In the genomic region with DNA sequence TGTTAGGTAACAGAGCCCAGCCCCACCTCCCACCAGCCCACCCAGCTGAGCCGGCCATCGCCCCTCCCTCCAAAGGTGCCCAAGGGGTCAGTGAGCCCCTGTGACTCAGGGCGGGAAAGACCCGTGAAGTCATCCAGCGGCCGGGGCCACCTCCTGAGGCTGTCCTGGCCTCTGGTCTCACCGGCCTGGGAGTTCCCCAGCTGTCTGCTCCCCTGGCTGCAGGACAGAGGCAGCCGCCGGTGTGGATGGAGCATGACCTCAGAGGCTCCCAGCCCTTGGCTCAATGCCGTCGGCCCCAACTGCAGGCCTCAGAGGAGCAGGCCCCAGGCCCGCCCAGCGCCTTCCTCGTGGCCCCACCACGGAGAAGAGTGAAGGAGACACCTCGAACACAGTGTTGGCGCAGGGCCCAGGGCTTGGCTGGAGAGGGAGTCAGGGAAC, we compare ENCODE assay signal across 11 cellular contexts. TPM values are rescaled to one million over a fixed set of nuclear protein-coding genes. Genes with fewer than 3 reads are reported as not detected.
DNase-seq lines count a peak whose midpoint lies in the region; ATAC-seq and TF ChIP-seq lines count a peak whose summit lies in the region.
"Had no signal": no experiment of that assay in that cellular context is flagged by ENCODE, and none has a peak within 500 bp of the region (broad histone marks: within the 10 kb centered on the region; RNA-seq: fewer than 3 reads in every experiment).

No MANE protein-coding gene starts in this region.

- no peaks in the 10 kb centered on the region for H3K36me3 ChIP-seq in HCT116 (ENCODE audit: control insufficient read depth in 1 of 2, insufficient read depth in 2 of 2, low read length in 2 of 2)
- no peaks in the 10 kb centered on the region for H3K36me3 ChIP-seq in sigmoid colon

- no peak overlapping the region for H3K4me3 Mint-ChIP-seq in endothelial cell (ENCODE audit: unreplicated experiment)
- no peak overlapping the region for H3K4me3 Mint-ChIP-seq in activated naive CD8-positive, alpha-beta T cell treated with anti-CD3 and anti-CD28 coated beads, Interleukin-2, amount 50 U/mL, for 24 hours
- H3K4me3 Mint-ChIP-seq: activated CD8-positive, alpha-beta T cell treated with anti-CD3 and anti-CD28 coated beads, Interleukin-2, amount 10 ng/mL, durations not matched to agents 7 days and 5 days; brain had no signal

- peaks cover 50 to 78% of the 10 kb centered on the region in 2 experiments for H3K4me1 ChIP-seq in HCT116 (ENCODE audit: control insufficient read depth in 1 of 2, insufficient read depth in 2 of 2, low read length in 2 of 2)
- H3K4me1 ChIP-seq in right cardiac atrium (ENCODE audit: control insufficient read depth, insufficient read depth, low read length) = peaks cover 9% of the 10 kb centered on the region
- H3K4me1 ChIP-seq in sigmoid colon = peaks cover 0 to 28% (median 24%) of the 10 kb centered on the region in 4 donors

- TF ChIP-seq CTCF in HCT116 (IDR thresholded peaks at IDR 0.05 in 2 of 3, conservative IDR thresholded peaks at IDR 0.05 in 1 of 3; ENCODE audit: borderline replicate concordance in 1 of 3, insufficient read depth in 1 of 3, low read depth in 2 of 3, low read length in 2 of 3) = no peak
- TF ChIP-seq CTCF in sigmoid colon (IDR thresholded peaks at IDR 0.05) = no peak
- no peak for TF ChIP-seq CTCF in endothelial cell (IDR thresholded peaks at IDR 0.05; ENCODE audit: unreplicated experiment)

- no peaks in the 10 kb centered on the region for H3K36me3 Mint-ChIP-seq in endothelial cell (ENCODE audit: low read depth, unreplicated experiment)
- peaks cover 1% of the 10 kb centered on the region for H3K36me3 Mint-ChIP-seq in activated naive CD8-positive, alpha-beta T cell treated with anti-CD3 and anti-CD28 coated beads, Interleukin-2, amount 50 U/mL, for 24 hours (ENCODE audit: low read depth)
- H3K36me3 Mint-ChIP-seq: brain had no signal

- DNase-seq in HCT116 (ENCODE audit: low read depth, low spot score) = no peak
- DNase-seq in astrocyte of the hippocampus (ENCODE audit: low read depth, low spot score) = peak; percentile 87
- DNase-seq in right cardiac atrium = peak; percentile 82 to 89 (median 89)
- peak; percentile 84 for DNase-seq in sigmoid colon
- DNase-seq in endothelial cell (ENCODE audit: low spot score) = no peak
- no peak for DNase-seq in G401 (ENCODE audit: low spot score)
- DNase-seq in activated naive CD8-positive, alpha-beta T cell treated with anti-CD3 and anti-CD28 coated beads, Interleukin-2, amount 50 U/mL, for 24 hours = no peak
- DNase-seq: activated CD8-positive, alpha-beta T cell treated with anti-CD3 and anti-CD28 coated beads, Interleukin-2, amount 10 ng/mL, durations not matched to agents 7 days and 5 days; MM.1S had no signal

- H2AFZ ChIP-seq in HCT116 (ENCODE audit: low read depth, low read length, poor library complexity, severe bottlenecking) = no peak overlapping the region

- peak overlapping the region; percentile 98 for H3K27ac ChIP-seq in HCT116 (ENCODE audit: low read depth, low read length)
- peak overlapping the region; percentile 19 for H3K27ac ChIP-seq in right cardiac atrium (ENCODE audit: low read length)
- peak overlapping the region in 2 of 4 donors; percentile 71 to 72 for H3K27ac ChIP-seq in sigmoid colon

- no peak overlapping the region for H3K27ac Mint-ChIP-seq in endothelial cell (ENCODE audit: unreplicated experiment)
- H3K27ac Mint-ChIP-seq in activated naive CD8-positive, alpha-beta T cell treated with anti-CD3 and anti-CD28 coated beads, Interleukin-2, amount 50 U/mL, for 24 hours = no peak overlapping the region
- H3K27ac Mint-ChIP-seq: activated CD8-positive, alpha-beta T cell treated with anti-CD3 and anti-CD28 coated beads, Interleukin-2, amount 10 ng/mL, durations not matched to agents 7 days and 5 days had no signal

- H3K9me3 ChIP-seq in HCT116 (ENCODE audit: control insufficient read depth in 1 of 2, insufficient read depth in 1 of 2, low read depth in 1 of 2, low read length in 2 of 2) = no peaks in the 10 kb centered on the region
- no peaks in the 10 kb centered on the region for H3K9me3 ChIP-seq in right cardiac atrium (ENCODE audit: control insufficient read depth, low read length)
- H3K9me3 ChIP-seq in sigmoid colon = no peaks in the 10 kb centered on the region

- H3K27me3 ChIP-seq in HCT116 (ENCODE audit: insufficient read depth, low read length) (no peaks in the 10 kb centered on the region), right cardiac atrium (ENCODE audit: control insufficient read depth, insufficient read depth) (no peaks in the 10 kb centered on the region), sigmoid colon (no peaks in the 10 kb centered on the region)

- RAD21 ChIA-PET in HCT116 (lab: Charles Lee; ENCODE audit: low non-redundant PET in 1 of 2, low total read pairs in 2 of 2, uncharacterized antibody in 2 of 2, unreplicated experiment in 2 of 2) = interaction anchor here (1.8 to 2.5 kb wide), 2 partner anchors 20 to 41 kb away, joined by 5 read pairs; no protein-coding TSS in a partner anchor

- no peaks in the 10 kb centered on the region for H4K20me1 ChIP-seq in HCT116 (ENCODE audit: insufficient read depth)

- peak overlapping the region; percentile 67 for H3K9ac ChIP-seq in HCT116 (ENCODE audit: low read length)

- no TSS peak for BruUV-seq in HCT116 (replicated peaks; lab: Mats Ljungman, UMichigan)

- ATAC-seq in HCT116 = peak; percentile 45
- ATAC-seq in right cardiac atrium = peak; percentile 43 to 70
- ATAC-seq in activated naive CD8-positive, alpha-beta T cell treated with anti-CD3 and anti-CD28 coated beads, Interleukin-2, amount 50 U/mL, for 24 hours = no peak
- no peak for ATAC-seq in GM21723 (IDR thresholded peaks at IDR 0.05; ENCODE audit: unreplicated experiment)
- ATAC-seq: activated CD8-positive, alpha-beta T cell treated with anti-CD3 and anti-CD28 coated beads, Interleukin-2, amount 10 ng/mL, durations not matched to agents 7 days and 5 days had no signal

- intact Hi-C loops in HCT116 (cut with micrococcal nuclease) (loop anchor here (5.0 kb wide), 2 partner anchors 48 to 118 kb away; a partner anchor contains a TSS), right cardiac atrium (cut with DNase I) (no loop called here), sigmoid colon (cut with DNase I) (no loop called here)

- no peaks in the 10 kb centered on the region for H3K9me3 Mint-ChIP-seq in endothelial cell (ENCODE audit: unreplicated experiment)
- H3K9me3 Mint-ChIP-seq in activated naive CD8-positive, alpha-beta T cell treated with anti-CD3 and anti-CD28 coated beads, Interleukin-2, amount 50 U/mL, for 24 hours = no peaks in the 10 kb centered on the region

- H3K79me2 ChIP-seq in HCT116 (ENCODE audit: insufficient read depth, low read length) = no peaks in the 10 kb centered on the region

- POLR2A ChIA-PET in HCT116 (lab: Charles Lee) = interaction anchor here (0.8 to 3.3 kb wide), 7 partner anchors 12 to 48 kb away, joined by 3 to 20 read pairs (median 4); a partner anchor contains a TSS

- TF ChIP-seq EP300 in sigmoid colon (IDR thresholded peaks at IDR 0.05) = no peak

- no peaks in the 10 kb centered on the region for H3K9me2 ChIP-seq in HCT116 (ENCODE audit: insufficient read depth)

- 29% methylated on average over 17 of the region's 17 CpGs for WGBS in right cardiac atrium
- WGBS in sigmoid colon, 2 donors = 39 to 64% methylated on average over 17 of the region's 17 CpGs

- TF ChIP-seq RAD21 in HCT116 (IDR thresholded peaks at IDR 0.05; ENCODE audit: low read depth) = no peak

- H3K27me3 Mint-ChIP-seq in endothelial cell (ENCODE audit: unreplicated experiment) = peaks cover 2% of the 10 kb centered on the region
- peaks cover 7% of the 10 kb centered on the region for H3K27me3 Mint-ChIP-seq in activated naive CD8-positive, alpha-beta T cell treated with anti-CD3 and anti-CD28 coated beads, Interleukin-2, amount 50 U/mL, for 24 hours

- in situ Hi-C loops in G401 (cut with HindIII; ENCODE audit: low sequenced_read_pairs) = no loop called here

- H3K4me3 ChIP-seq in HCT116 (replicated peaks in 1 of 2; ENCODE audit: low read depth in 1 of 2, low read length in 2 of 2) (peak overlapping the region in 1 of 2 experiments; percentile 11; a peak in 1 of 4 replicates), right cardiac atrium (ENCODE audit: low read length) (no peak overlapping the region), sigmoid colon (no peak overlapping the region)

- H3K4me1 Mint-ChIP-seq in endothelial cell (ENCODE audit: unreplicated experiment) = peaks cover 13% of the 10 kb centered on the region
- H3K4me1 Mint-ChIP-seq in activated naive CD8-positive, alpha-beta T cell treated with anti-CD3 and anti-CD28 coated beads, Interleukin-2, amount 50 U/mL, for 24 hours = peaks cover 3% of the 10 kb centered on the region

- H3K4me2 ChIP-seq in HCT116 (ENCODE audit: low read length) = peak overlapping the region; percentile 87

- CTCF ChIA-PET in HCT116 (lab: Charles Lee) = interaction anchor here (0.8 to 2.7 kb wide), 9 partner anchors 12 to 521 kb away, joined by 3 to 11 read pairs (median 4); no protein-coding TSS in a partner anchor

- no peak for TF ChIP-seq POLR2A in HCT116 (IDR thresholded peaks at IDR 0.05; ENCODE audit: borderline replicate concordance, extremely low read depth, insufficient read depth, insufficient read length)
- no peak for TF ChIP-seq POLR2A in sigmoid colon (IDR thresholded peaks at IDR 0.05)

TF ChIP-seq in HCT116, 20 proteins besides CTCF, POLR2A, EP300 and RAD21 (continues in another document):
- TF ChIP-seq TCF7L2 (IDR thresholded peaks at IDR 0.05; ENCODE audit: borderline replicate concordance, extremely low read depth, insufficient read depth, insufficient read length) = peak; percentile 74

RNA-seq across cellular contexts. Expression of a gene that starts 28.7 kb away (rescaled TPM):
- total RNA-seq in HCT116 (2021; ENCODE audit: unreplicated experiment) (2,966 TPM), right cardiac atrium (1,000 to 10,000 TPM in 2 of 4 donors, 100 to 1,000 TPM in 2; 948 to 1,416 (median 984) TPM), sigmoid colon (1,000 to 10,000 TPM; 1,532 to 2,212 (median 2,076) TPM), endothelial cell (ENCODE audit: unreplicated experiment) (2,149 TPM)
- polyA plus RNA-seq in HCT116 (2012) = 4,751 and 5,637 TPM in 2 replicates
- polyA plus RNA-seq in right cardiac atrium (1,325 TPM), sigmoid colon (1,000 to 10,000 TPM; 2,602 to 4,917 (median 3,303) TPM)
- 6,349 and 7,167 TPM in 2 replicates for total RNA-seq in G401 (2014; rRNA removed; shearing (Covaris generic))

RNA-seq across cellular contexts. Expression of a gene that starts 46.0 kb away (rescaled TPM):
- total RNA-seq in HCT116 (2021; ENCODE audit: unreplicated experiment) = 13.1 TPM
- 15.7 and 16.0 TPM in 2 replicates for polyA plus RNA-seq in HCT116 (2012)
- total RNA-seq in right cardiac atrium = 10 to 100 TPM in 3 of 4 donors, 1 to 10 TPM in 1; 9.3 to 82.1 (median 20.6) TPM
- polyA plus RNA-seq in right cardiac atrium = 15.4 TPM
- 1 to 10 TPM; 3.1 to 9.6 (median 7.4) TPM for total RNA-seq in sigmoid colon
- 1 to 10 TPM; 1.4 to 5.5 (median 2.4) TPM for polyA plus RNA-seq in sigmoid colon
- 53.4 TPM for total RNA-seq in endothelial cell (ENCODE audit: unreplicated experiment)
- total RNA-seq in G401 (2014; rRNA removed; shearing (Covaris generic)) = 5.0 and 17.1 TPM in 2 replicates

RNA-seq across cellular contexts. Expression of a gene that starts 59.0 kb away (rescaled TPM):
- 20.7 TPM for total RNA-seq in HCT116 (2021; ENCODE audit: unreplicated experiment)
- 31.1 and 42.6 TPM in 2 replicates for polyA plus RNA-seq in HCT116 (2012)
- 10 to 100 TPM; 66.4 to 82.0 (median 70.5) TPM for total RNA-seq in right cardiac atrium
- 101 TPM for polyA plus RNA-seq in right cardiac atrium
- total RNA-seq in sigmoid colon = 10 to 100 TPM; 14.5 to 29.4 (median 20.2) TPM
- 1 to 10 TPM in 2 of 3 donors, under 1 TPM in 1; 0.69 to 8.4 (median 7.5) TPM for polyA plus RNA-seq in sigmoid colon
- total RNA-seq in endothelial cell (ENCODE audit: unreplicated experiment) = 2.9 TPM
- total RNA-seq in G401 (2014; rRNA removed; shearing (Covaris generic)) = 48.0 and 67.0 TPM in 2 replicates

Comparison
In these comparisons a context has a peak if more than half of its experiments do, and no peak if none do; other contexts are left out.
1. ATAC-seq: peak in HCT116 (single experiment) and right cardiac atrium (2 of 2); none in activated naive CD8-positive, alpha-beta T cell treated with anti-CD3 and anti-CD28 coated beads, Interleukin-2, amount 50 U/mL, for 24 hours (single experiment) and GM21723 (single experiment).
2. DNase-seq: peak in astrocyte of the hippocampus (single experiment), right cardiac atrium (3 of 3) and sigmoid colon (single experiment); none in HCT116 (single experiment), endothelial cell (single experiment), G401 (single experiment) and activated naive CD8-positive, alpha-beta T cell treated with anti-CD3 and anti-CD28 coated beads, Interleukin-2, amount 50 U/mL, for 24 hours (single experiment).